In genomic region chr2:102592601-102593000, GRCh38 we compare ENCODE assay signal across 10 cellular contexts. TPM values are rescaled to one million over a fixed set of nuclear protein-coding genes. Genes with fewer than 3 reads are reported as not detected.
A peak's percentile ranks its signal among the peaks of the same experiment; 100 is the strongest.
DNase-seq lines count a peak whose midpoint lies in the region; ATAC-seq and TF ChIP-seq lines count a peak whose summit lies in the region.
"Had no signal": no experiment of that assay in that cellular context is flagged by ENCODE, and none has a peak within 500 bp of the region (broad histone marks: within the 10 kb centered on the region; RNA-seq: fewer than 3 reads in every experiment).

No MANE protein-coding gene starts in this region.

- no peak overlapping the region for H3K4me3 Mint-ChIP-seq in natural killer cell

- no peak overlapping the region for H3K4me3 ChIP-seq in brain microvascular endothelial cell (ENCODE audit: low read depth, low read length)

- peaks cover 0 to 6% of the 10 kb centered on the region in 2 donors for H3K27me3 Mint-ChIP-seq in natural killer cell (ENCODE audit: low read depth in 2 of 2)

- DNase-seq in DMS53 (lab: John Stamatoyannopoulos, UW) (peak; percentile 66), HT-29 (ENCODE audit: low spot score) (peak; percentile 34), brain microvascular endothelial cell (peak; percentile 38), natural killer cell (no peak), COLO829 (ENCODE audit: low spot score) (no peak), NCI-H146 treated with DMSO at 0.1 percent for 48 hours (lab: John Stamatoyannopoulos, UW; ENCODE audit: unreplicated experiment) (no peak), posterior cingulate gyrus (no peak)

- no peaks in the 10 kb centered on the region for H3K36me3 Mint-ChIP-seq in natural killer cell

- H3K4me1 Mint-ChIP-seq in natural killer cell, result peaks cover 28 to 34% of the 10 kb centered on the region in 2 donors

- H3K9me3 Mint-ChIP-seq in natural killer cell, result no peaks in the 10 kb centered on the region

- no peaks in the 10 kb centered on the region for H3K27me3 ChIP-seq in brain microvascular endothelial cell (replicated peaks)

- intact Hi-C loops in natural killer cell (cut with micrococcal nuclease) (loop anchor here (1.0 kb wide), 2 partner anchors 72 to 119 kb away; partner anchors contain the start of gene SLC9A4), posterior cingulate gyrus (cut with DNase I) (no loop called here)

- ATAC-seq in natural killer cell, result peak in 2 of 3 donors; percentile 64 to 72
- no peak for ATAC-seq in GM21367 (IDR thresholded peaks at IDR 0.05; ENCODE audit: unreplicated experiment)
- ATAC-seq: sciatic nerve had no signal

- H3K27ac Mint-ChIP-seq in natural killer cell, result no peak overlapping the region

- TF ChIP-seq CTCF in brain microvascular endothelial cell (IDR thresholded peaks at IDR 0.05; ENCODE audit: low read depth, low read length, missing control alignments) (peak; percentile 58), natural killer cell (IDR thresholded peaks at IDR 0.05) (peak; percentile 83)

- in situ Hi-C loops in brain microvascular endothelial cell (cut with HindIII; ENCODE audit: low pct_ligation_motif_present, low sequenced_read_pairs), result no loop called here

- H3K27ac ChIP-seq in brain microvascular endothelial cell, result no peak overlapping the region

- no peaks in the 10 kb centered on the region for H3K36me3 ChIP-seq in brain microvascular endothelial cell (replicated peaks)

RNA-seq across cellular contexts. Expression of gene SLC9A2, which starts 26.8 kb away (rescaled TPM):
- 0.43 and 0.83 TPM in 2 replicates for total RNA-seq in HT-29 (2014; rRNA removed; shearing (Covaris generic))
- total RNA-seq in natural killer cell, result not detected
- total RNA-seq: sciatic nerve; T-helper 1 cell treated with Interleukin-12 subunit alpha and Interleukin-12 subunit beta and Interleukin-4 antibody, amounts not matched to agents 30 ng/mL and 1 ng/mL, for 36 hours had no signal

Comparison
In these comparisons a context has a peak if more than half of its experiments do, and no peak if none do; other contexts are left out.
1. DNase-seq: peak in DMS53 (single experiment), HT-29 (single experiment) and brain microvascular endothelial cell (single experiment); none in natural killer cell (single experiment), COLO829 (single experiment), NCI-H146 treated with DMSO at 0.1 percent for 48 hours (single experiment) and posterior cingulate gyrus (0 of 10).